16 cellular contexts compared by ENCODE assay signal in the genomic region with DNA sequence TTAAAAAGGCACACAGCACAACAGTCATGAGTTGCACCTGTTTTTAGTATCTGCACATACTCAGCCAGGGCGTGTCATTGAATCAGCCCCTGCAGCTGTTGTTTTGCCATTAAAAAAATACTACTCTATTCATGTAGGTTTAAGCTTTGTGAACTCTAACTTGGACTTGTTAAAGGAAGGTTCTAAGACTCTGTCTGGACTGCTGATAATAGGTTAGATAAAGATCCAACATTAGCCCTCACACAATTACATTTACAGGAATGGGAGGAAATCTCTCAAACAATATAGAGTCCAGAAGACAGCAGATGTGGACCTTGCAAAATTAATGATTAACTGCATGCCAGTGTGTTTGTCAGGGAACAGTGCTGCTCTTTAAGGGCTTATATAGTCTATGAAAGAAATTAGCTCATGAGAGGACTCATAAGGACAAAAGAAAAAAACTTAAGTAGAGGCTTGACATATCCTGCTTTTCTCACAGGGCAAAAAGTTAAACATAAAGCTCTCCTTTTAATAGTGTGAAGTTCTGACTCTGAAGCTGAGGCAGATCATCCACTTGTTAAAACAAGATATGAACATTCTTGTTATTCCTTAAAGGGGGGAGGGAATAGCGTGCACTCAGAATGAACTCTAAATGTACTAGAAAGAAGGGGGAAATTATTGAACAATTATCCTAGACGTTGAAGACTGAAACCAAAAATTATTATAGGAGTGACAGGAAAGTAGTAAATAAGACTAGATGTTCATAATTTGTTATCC.
A peak's percentile ranks its signal among the peaks of the same experiment; 100 is the strongest.
DNase-seq lines count a peak whose midpoint lies in the region; ATAC-seq and TF ChIP-seq lines count a peak whose summit lies in the region.
"Had no signal": no experiment of that assay in that cellular context is flagged by ENCODE, and none has a peak within 500 bp of the region (broad histone marks: within the 10 kb centered on the region; RNA-seq: fewer than 3 reads in every experiment).

No MANE protein-coding gene starts in this region.

- peak overlapping the region; percentile 42 to 67 (median 50) for H3K27ac ChIP-seq in body of pancreas
- H3K27ac ChIP-seq: tibial artery had no signal

- H3K4me1 Mint-ChIP-seq in natural killer cell: no peaks in the 10 kb centered on the region

- intact Hi-C loops in body of pancreas (cut with DNase I): no loop called here
- intact Hi-C loops in natural killer cell (cut with micrococcal nuclease): no loop called here

- no peak for TF ChIP-seq CTCF in body of pancreas (IDR thresholded peaks at IDR 0.05)
- TF ChIP-seq CTCF in natural killer cell (IDR thresholded peaks at IDR 0.05): no peak

- TF ChIP-seq POLR2A in body of pancreas (IDR thresholded peaks at IDR 0.05): no peak

- H3K4me3 ChIP-seq in body of pancreas (no peak overlapping the region), skeletal muscle satellite cell (ENCODE audit: low read length) (no peak overlapping the region)
- H3K4me3 ChIP-seq: tibial artery had no signal

- H3K9me3 ChIP-seq in body of pancreas (no peaks in the 10 kb centered on the region), skeletal muscle satellite cell (replicated peaks; ENCODE audit: low read length) (no peaks in the 10 kb centered on the region)
- H3K9me3 ChIP-seq: tibial artery had no signal

- peak overlapping the region; percentile 16 for H3K4me2 ChIP-seq in skeletal muscle satellite cell (ENCODE audit: low read length)

- H3K4me1 ChIP-seq in body of pancreas: peaks cover 34% of the 10 kb centered on the region
- H3K4me1 ChIP-seq in skeletal muscle satellite cell (ENCODE audit: control insufficient read depth, insufficient read depth, low read length): peaks cover 30% of the 10 kb centered on the region

- H3K4me3 Mint-ChIP-seq in natural killer cell: no peak overlapping the region
- H3K4me3 Mint-ChIP-seq: activated naive CD4-positive, alpha-beta T cell treated with anti-CD3 and anti-CD28 coated beads for 36 hours had no signal

- H3K27me3 ChIP-seq in body of pancreas (no peaks in the 10 kb centered on the region), skeletal muscle satellite cell (ENCODE audit: control insufficient read depth, insufficient read depth, low read length) (no peaks in the 10 kb centered on the region)
- H3K27me3 ChIP-seq: tibial artery had no signal

- WGBS in body of pancreas, 2 donors: 10 to 13% methylated on average over 3 of the region's 3 CpGs

- H3K36me3 ChIP-seq in body of pancreas (replicated peaks in 1 of 2; ENCODE audit: insufficient read depth in 1 of 2, low read depth in 2 of 2) (no peaks in the 10 kb centered on the region), skeletal muscle satellite cell (ENCODE audit: insufficient read depth, low read length) (no peaks in the 10 kb centered on the region)
- H3K36me3 ChIP-seq: tibial artery had no signal

- peak; percentile 34 for DNase-seq in DMS 273 (lab: John Stamatoyannopoulos, UW; ENCODE audit: unreplicated experiment)
- no peak for DNase-seq in DMS 273 treated with DMSO at 0.1 percent for 48 hours (lab: John Stamatoyannopoulos, UW)
- DNase-seq in body of pancreas: peak in 3 of 4 donors; percentile 41 to 59 (median 49)
- no peak for DNase-seq in left lobe of liver (ENCODE audit: low spot score)
- DNase-seq in natural killer cell: no peak
- no peak for DNase-seq in NCI-H69 (lab: John Stamatoyannopoulos, UW)
- no peak for DNase-seq in epidermal melanocyte (ENCODE audit: insufficient read length, low spot score)
- DNase-seq: 8988T; activated CD4-positive, alpha-beta T cell treated with anti-CD3 and anti-CD28 coated beads, Interleukin-2, amount 50 U/mL, for 1 hour; activated naive CD4-positive, alpha-beta T cell treated with anti-CD3 and anti-CD28 coated beads for 36 hours; DMS79; H7; retina; T-helper 1 cell; tibial artery had no signal

- no peaks in the 10 kb centered on the region for H3K9me3 Mint-ChIP-seq in natural killer cell

- H3K27ac Mint-ChIP-seq in natural killer cell: no peak overlapping the region
- H3K27ac Mint-ChIP-seq: activated naive CD4-positive, alpha-beta T cell treated with anti-CD3 and anti-CD28 coated beads for 36 hours had no signal

- H3K9ac ChIP-seq in skeletal muscle satellite cell (ENCODE audit: low read depth, low read length): peak overlapping the region; percentile 59

- no peaks in the 10 kb centered on the region for H3K36me3 Mint-ChIP-seq in natural killer cell

- H3K27me3 Mint-ChIP-seq in natural killer cell (ENCODE audit: low read depth in 2 of 2): no peaks in the 10 kb centered on the region

- ATAC-seq in body of pancreas (peak; percentile 97), left lobe of liver (peak; percentile 81), natural killer cell (no peak)

Comparison
In these comparisons a context has a peak if more than half of its experiments do, and no peak if none do; other contexts are left out.
1. DNase-seq: peak in DMS 273 (single experiment) and body of pancreas (3 of 4); none in DMS 273 treated with DMSO at 0.1 percent for 48 hours (single experiment), left lobe of liver (single experiment), natural killer cell (single experiment), NCI-H69 (single experiment) and epidermal melanocyte (single experiment).
2. ATAC-seq: peak in body of pancreas (single experiment) and left lobe of liver (single experiment); none in natural killer cell (0 of 3).